ENCODE assay signal across 2 cellular contexts in genomic region chr6:99507648-99508047, GRCh38.
TF ChIP-seq lines count a peak whose summit lies in the region.

No MANE protein-coding gene starts in this region.

TF ChIP-seq in liver, 16 proteins besides CTCF, POLR2A, EP300 and RAD21 (continued from another document):
- TF ChIP-seq, protein P1, sequence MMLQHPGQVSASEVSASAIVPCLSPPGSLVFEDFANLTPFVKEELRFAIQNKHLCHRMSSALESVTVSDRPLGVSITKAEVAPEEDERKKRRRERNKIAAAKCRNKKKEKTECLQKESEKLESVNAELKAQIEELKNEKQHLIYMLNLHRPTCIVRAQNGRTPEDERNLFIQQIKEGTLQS (IDR thresholded peaks at IDR 0.05): no peak
- TF ChIP-seq RXRA (IDR thresholded peaks at IDR 0.05): peak in 1 of 2 donors; percentile 55
- TF ChIP-seq NR2F2 (IDR thresholded peaks at IDR 0.05): no peak
- TF ChIP-seq YY1 (IDR thresholded peaks at IDR 0.05): peak; percentile 16
- no peak for TF ChIP-seq TAF1 (conservative IDR thresholded peaks at IDR 0.05)
- TF ChIP-seq FOXA2 (IDR thresholded peaks at IDR 0.05): peak; percentile 58
- TF ChIP-seq MAX (IDR thresholded peaks at IDR 0.05): peak; percentile 48
- TF ChIP-seq GABPA (IDR thresholded peaks at IDR 0.05 in 1 of 2, conservative IDR thresholded peaks at IDR 0.05 in 1 of 2): no peak
- TF ChIP-seq, protein P2, sequence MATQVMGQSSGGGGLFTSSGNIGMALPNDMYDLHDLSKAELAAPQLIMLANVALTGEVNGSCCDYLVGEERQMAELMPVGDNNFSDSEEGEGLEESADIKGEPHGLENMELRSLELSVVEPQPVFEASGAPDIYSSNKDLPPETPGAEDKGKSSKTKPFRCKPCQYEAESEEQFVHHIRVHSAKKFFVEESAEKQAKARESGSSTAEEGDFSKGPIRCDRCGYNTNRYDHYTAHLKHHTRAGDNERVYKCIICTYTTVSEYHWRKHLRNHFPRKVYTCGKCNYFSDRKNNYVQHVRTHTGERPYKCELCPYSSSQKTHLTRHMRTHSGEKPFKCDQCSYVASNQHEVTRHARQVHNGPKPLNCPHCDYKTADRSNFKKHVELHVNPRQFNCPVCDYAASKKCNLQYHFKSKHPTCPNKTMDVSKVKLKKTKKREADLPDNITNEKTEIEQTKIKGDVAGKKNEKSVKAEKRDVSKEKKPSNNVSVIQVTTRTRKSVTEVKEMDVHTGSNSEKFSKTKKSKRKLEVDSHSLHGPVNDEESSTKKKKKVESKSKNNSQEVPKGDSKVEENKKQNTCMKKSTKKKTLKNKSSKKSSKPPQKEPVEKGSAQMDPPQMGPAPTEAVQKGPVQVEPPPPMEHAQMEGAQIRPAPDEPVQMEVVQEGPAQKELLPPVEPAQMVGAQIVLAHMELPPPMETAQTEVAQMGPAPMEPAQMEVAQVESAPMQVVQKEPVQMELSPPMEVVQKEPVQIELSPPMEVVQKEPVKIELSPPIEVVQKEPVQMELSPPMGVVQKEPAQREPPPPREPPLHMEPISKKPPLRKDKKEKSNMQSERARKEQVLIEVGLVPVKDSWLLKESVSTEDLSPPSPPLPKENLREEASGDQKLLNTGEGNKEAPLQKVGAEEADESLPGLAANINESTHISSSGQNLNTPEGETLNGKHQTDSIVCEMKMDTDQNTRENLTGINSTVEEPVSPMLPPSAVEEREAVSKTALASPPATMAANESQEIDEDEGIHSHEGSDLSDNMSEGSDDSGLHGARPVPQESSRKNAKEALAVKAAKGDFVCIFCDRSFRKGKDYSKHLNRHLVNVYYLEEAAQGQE (IDR thresholded peaks at IDR 0.05): no peak
- no peak for TF ChIP-seq HNF4G (IDR thresholded peaks at IDR 0.05)
- peak in 1 of 2 donors; percentile 30 for TF ChIP-seq HNF4A (conservative IDR thresholded peaks at IDR 0.05)
- no peak for TF ChIP-seq ZBTB33 (IDR thresholded peaks at IDR 0.05)
- peak; percentile 25 for TF ChIP-seq SP1 (IDR thresholded peaks at IDR 0.05)
- no peak for TF ChIP-seq JUND (IDR thresholded peaks at IDR 0.05)
- TF ChIP-seq FOXA1 (IDR thresholded peaks at IDR 0.05): no peak

TF ChIP-seq in HepG2, 621 proteins besides CTCF, POLR2A, EP300 and RAD21:
- TF ChIP-seq ATF2 (CRISPR knock-in tag; IDR thresholded peaks at IDR 0.05): no peak
- TF ChIP-seq SALL2 (CRISPR knock-in tag; IDR thresholded peaks at IDR 0.05): no peak
- TF ChIP-seq SRSF9 (IDR thresholded peaks at IDR 0.05; ENCODE audit: borderline replicate concordance, insufficient read depth, low read depth, low read length, poor library complexity, severe bottlenecking): no peak
- no peak for TF ChIP-seq ARID2 (CRISPR knock-in tag; IDR thresholded peaks at IDR 0.05; ENCODE audit: borderline replicate concordance)
- TF ChIP-seq ZNF775 (CRISPR knock-in tag; IDR thresholded peaks at IDR 0.05; ENCODE audit: borderline replicate concordance): no peak
- TF ChIP-seq ZSCAN31 (CRISPR knock-in tag; IDR thresholded peaks at IDR 0.05; ENCODE audit: low read depth): no peak
- TF ChIP-seq, protein P3, sequence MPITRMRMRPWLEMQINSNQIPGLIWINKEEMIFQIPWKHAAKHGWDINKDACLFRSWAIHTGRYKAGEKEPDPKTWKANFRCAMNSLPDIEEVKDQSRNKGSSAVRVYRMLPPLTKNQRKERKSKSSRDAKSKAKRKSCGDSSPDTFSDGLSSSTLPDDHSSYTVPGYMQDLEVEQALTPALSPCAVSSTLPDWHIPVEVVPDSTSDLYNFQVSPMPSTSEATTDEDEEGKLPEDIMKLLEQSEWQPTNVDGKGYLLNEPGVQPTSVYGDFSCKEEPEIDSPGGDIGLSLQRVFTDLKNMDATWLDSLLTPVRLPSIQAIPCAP (CRISPR knock-in tag; IDR thresholded peaks at IDR 0.05; ENCODE audit: low read depth): no peak
- no peak for TF ChIP-seq CBX1 (IDR thresholded peaks at IDR 0.05; ENCODE audit: low read depth)
- TF ChIP-seq HCFC1 (IDR thresholded peaks at IDR 0.05; ENCODE audit: low read depth, low read length): no peak
- TF ChIP-seq ZNF761 (CRISPR knock-in tag; conservative IDR thresholded peaks at IDR 0.05): no peak
